Comparison of ENCODE assay signal across 26 cellular contexts in genomic region chr12:120032242-120032641, GRCh38. TPM values are rescaled to one million over a fixed set of nuclear protein-coding genes. Genes with fewer than 3 reads are reported as not detected.
"Had no signal": no experiment of that assay in that cellular context is flagged by ENCODE, and none has a peak within 500 bp of the region (broad histone marks: within the 10 kb centered on the region; RNA-seq: fewer than 3 reads in every experiment).

No MANE protein-coding gene starts in this region.

- H3K4me3 ChIP-seq: ascending aorta, cardiac muscle cell, coronary artery, dorsolateral prefrontal cortex, gastrocnemius medialis, left lung, lower lobe of right lung, psoas muscle, sigmoid colon, tibial nerve had no signal

- H3K27ac Mint-ChIP-seq: activated CD4-positive, alpha-beta memory T cell treated with anti-CD3 and anti-CD28 coated beads for 36 hours; brain; stimulated activated memory B cell treated with anti-CD40 and anti-IgM and Interleukin-4, amounts not matched to agents 10 μg/mL and 1 μg/mL and 100 μg/mL, for 72 hours; T-helper 17 cell had no signal

- H3K36me3 ChIP-seq: ascending aorta, cardiac muscle cell, gastrocnemius medialis, left lung, lower lobe of right lung, sigmoid colon, tibial nerve had no signal

- DNase-seq: activated CD4-positive, alpha-beta memory T cell treated with anti-CD3 and anti-CD28 coated beads for 36 hours; activated CD4-positive, CD25-positive, alpha-beta regulatory T cell treated with anti-CD3 and anti-CD28 coated beads, Interleukin-2, amount 50 U/mL, for 72 hours; activated naive CD4-positive, alpha-beta T cell treated with Interleukin-2 at 50 U/mL for 16 hours; dorsolateral prefrontal cortex; effector memory CD4-positive, alpha-beta T cell; gastrocnemius medialis; glutamatergic neuron; left lung; lower lobe of right lung; mesenchymal stem cell; naive thymus-derived CD8-positive, alpha-beta T cell; nucleus accumbens; psoas muscle; sigmoid colon; SK-N-SH; small intestine; stimulated activated CD4-positive, alpha-beta T cell treated with anti-CD3 and anti-CD28 coated beads, Interleukin-4, amount 100 ng/mL, for 24 hours; T-helper 17 cell; T1000 had no signal

- H3K27me3 Mint-ChIP-seq: activated CD4-positive, alpha-beta memory T cell treated with anti-CD3 and anti-CD28 coated beads for 36 hours; brain; naive thymus-derived CD8-positive, alpha-beta T cell; stimulated activated memory B cell treated with anti-CD40 and anti-IgM and Interleukin-4, amounts not matched to agents 10 μg/mL and 1 μg/mL and 100 μg/mL, for 72 hours; T-helper 17 cell had no signal

- H3K27me3 ChIP-seq: ascending aorta, cardiac muscle cell, dorsolateral prefrontal cortex, gastrocnemius medialis, left lung, sigmoid colon, tibial nerve had no signal

- H3K9me3 Mint-ChIP-seq: activated CD4-positive, alpha-beta memory T cell treated with anti-CD3 and anti-CD28 coated beads for 36 hours; brain; naive thymus-derived CD8-positive, alpha-beta T cell; neural crest cell; stimulated activated memory B cell treated with anti-CD40 and anti-IgM and Interleukin-4, amounts not matched to agents 10 μg/mL and 1 μg/mL and 100 μg/mL, for 72 hours had no signal

- H3K4me3 Mint-ChIP-seq: activated CD4-positive, alpha-beta memory T cell treated with anti-CD3 and anti-CD28 coated beads for 36 hours; brain; naive thymus-derived CD8-positive, alpha-beta T cell; neural crest cell; stimulated activated memory B cell treated with anti-CD40 and anti-IgM and Interleukin-4, amounts not matched to agents 10 μg/mL and 1 μg/mL and 100 μg/mL, for 72 hours; T-helper 17 cell had no signal

- H3K4me1 Mint-ChIP-seq: brain; neural crest cell; stimulated activated memory B cell treated with anti-CD40 and anti-IgM and Interleukin-4, amounts not matched to agents 10 μg/mL and 1 μg/mL and 100 μg/mL, for 72 hours had no signal

- ATAC-seq: gastrocnemius medialis; left lung; lower lobe of right lung; naive thymus-derived CD8-positive, alpha-beta T cell; psoas muscle; stimulated activated memory B cell treated with anti-CD40 and anti-IgM and Interleukin-4, amounts not matched to agents 10 μg/mL and 1 μg/mL and 100 μg/mL, for 72 hours; T-helper 17 cell had no signal

RNA-seq across cellular contexts. Expression of gene BICDL1, which starts 43.2 kb away (rescaled TPM):
- total RNA-seq: ascending aorta had no signal
